8 cellular contexts compared by ENCODE assay signal in genomic region chr1:15684042-15684461, GRCh38. TPM values are rescaled to one million over a fixed set of nuclear protein-coding genes. Genes with fewer than 3 reads are reported as not detected.
DNase-seq lines count a peak whose midpoint lies in the region; ATAC-seq and TF ChIP-seq lines count a peak whose summit lies in the region.

Gene PLEKHM2, plus strand, starts transcription at chr1:15684320. Its CDS starts 239 bp downstream, at chr1:15684559.

- H3K27me3 ChIP-seq in left ventricle myocardium inferior (ENCODE audit: low read depth), result no peaks in the 10 kb centered on the region

- no peak for TF ChIP-seq CTCF in left ventricle myocardium inferior (IDR thresholded peaks at IDR 0.05; ENCODE audit: borderline replicate concordance)

- peak within 1 kb of the TSS; percentile 97 for H3K27ac ChIP-seq in adipose tissue (ENCODE audit: low read depth, low read length)
- H3K27ac ChIP-seq in left ventricle myocardium inferior (replicated peaks), result peak within 1 kb of the TSS; percentile 94

- intact Hi-C loops in left ventricle myocardium inferior (cut with micrococcal nuclease), result no loop called here

- DNase-seq in left ventricle myocardium inferior, result peak; percentile 58
- no peak for DNase-seq in renal cortical epithelial cell (ENCODE audit: low read depth)
- DNase-seq in NK-92 treated with Interleukin-12 subunit alpha and Interleukin-12 subunit beta, amount 100 ng/mL, for 24 hours (lab: John Stamatoyannopoulos, UW), result no peak
- no peak for DNase-seq in hippocampal formation (lab: John Stamatoyannopoulos, UW)

- no peaks in the 10 kb centered on the region for H3K36me3 ChIP-seq in left ventricle myocardium inferior

- peaks cover 61% of the 10 kb centered on the region for H3K4me1 ChIP-seq in left ventricle myocardium inferior

- no peaks in the 10 kb centered on the region for H3K9me3 ChIP-seq in left ventricle myocardium inferior (replicated peaks)

- 0 to 3% (median 1%) methylated on average over 6 to 47 of the region's 52 CpGs for WGBS in adipose tissue, 3 donors

- peak within 1 kb of the TSS; percentile 97 for H3K4me3 ChIP-seq in GM08714 (ENCODE audit: low read length)
- peak within 1 kb of the TSS; percentile 88 for H3K4me3 ChIP-seq in left ventricle myocardium inferior

- ATAC-seq in HG02885 (IDR thresholded peaks at IDR 0.05; ENCODE audit: poor library complexity, unreplicated experiment), result peak; percentile 68
- peak; percentile 78 for ATAC-seq in SK-N-SH treated with all-trans-retinoic acid at 6 μM for 48 hours

TF ChIP-seq in SK-N-SH treated with all-trans-retinoic acid at 6 μM for 48 hours, 23 proteins besides CTCF, POLR2A, EP300 and RAD21:
- TF ChIP-seq GLIS3 (CRISPR knock-in tag; IDR thresholded peaks at IDR 0.05) (no peak), CSDC2 (CRISPR knock-in tag; IDR thresholded peaks at IDR 0.05) (no peak), SNAI2 (CRISPR knock-in tag; IDR thresholded peaks at IDR 0.05) (no peak), ZC3H10 (CRISPR knock-in tag; IDR thresholded peaks at IDR 0.05) (no peak), OSR1 (CRISPR knock-in tag; IDR thresholded peaks at IDR 0.05) (no peak), TOX (CRISPR knock-in tag; IDR thresholded peaks at IDR 0.05; ENCODE audit: borderline replicate concordance) (no peak), ZFP3 (CRISPR knock-in tag; IDR thresholded peaks at IDR 0.05) (no peak), POU6F1 (CRISPR knock-in tag; IDR thresholded peaks at IDR 0.05; ENCODE audit: borderline replicate concordance, low read depth) (no peak), ZNF70 (CRISPR knock-in tag; IDR thresholded peaks at IDR 0.05) (no peak), PATZ1 (CRISPR knock-in tag; IDR thresholded peaks at IDR 0.05; ENCODE audit: borderline replicate concordance) (no peak), BACH2 (CRISPR knock-in tag; IDR thresholded peaks at IDR 0.05; ENCODE audit: borderline replicate concordance) (no peak), ZFP30 (CRISPR knock-in tag; IDR thresholded peaks at IDR 0.05) (no peak), ISL1 (CRISPR knock-in tag; IDR thresholded peaks at IDR 0.05) (no peak), ZNF565 (CRISPR knock-in tag; conservative IDR thresholded peaks at IDR 0.05; ENCODE audit: low read depth) (no peak)
TF ChIP-seq in SK-N-SH treated with all-trans-retinoic acid at 6 μM for 48 hours: peak in this region for 0.

RNA-seq across cellular contexts. Expression of gene PLEKHM2, which starts in this region (rescaled TPM):
- polyA plus RNA-seq in adipose tissue, result 10 to 100 TPM; 23.4 to 55.2 (median 41.1) TPM
- total RNA-seq in left ventricle myocardium inferior (90.3 TPM), renal cortical epithelial cell (46.4 and 77.7 TPM in 2 replicates)
